In genomic region chr11:45045692-45046471, GRCh38 we compare ENCODE assay signal across 9 cellular contexts.
A peak's percentile ranks its signal among the peaks of the same experiment; 100 is the strongest.
DNase-seq lines count a peak whose midpoint lies in the region; TF ChIP-seq lines count a peak whose summit lies in the region.
"Had no signal": no experiment of that assay in that cellular context is flagged by ENCODE, and none has a peak within 500 bp of the region (broad histone marks: within the 10 kb centered on the region; RNA-seq: fewer than 3 reads in every experiment).

No MANE protein-coding gene starts in this region.

- no peak for TF ChIP-seq CTCF in fibroblast of villous mesenchyme (IDR thresholded peaks at IDR 0.05; ENCODE audit: insufficient read depth, low read depth, low read length)

- H3K4me3 ChIP-seq in fibroblast of villous mesenchyme (ENCODE audit: low read depth, low read length) = no peak overlapping the region

- DNase-seq in GM03348 (ENCODE audit: low spot score) (peak; percentile 85), RPMI7951 (ENCODE audit: low read depth) (peak; percentile 68), fibroblast of villous mesenchyme (ENCODE audit: low read depth) (peak; percentile 81), renal cortical epithelial cell (ENCODE audit: low read depth) (peak; percentile 62), OCI-M1 (lab: John Stamatoyannopoulos, UW) (no peak), putamen (ENCODE audit: low spot score) (no peak), RPMI8226 (no peak), DMS153 (lab: John Stamatoyannopoulos, UW) (no peak)
- DNase-seq: activated naive CD8-positive, alpha-beta T cell treated with anti-CD3 and anti-CD28 coated beads, Interleukin-2, amount 10 ng/mL, durations not matched to agents 7 days and 5 days had no signal

Comparison
In these comparisons a context has a peak if more than half of its experiments do, and no peak if none do; other contexts are left out.
1. DNase-seq: peak in GM03348 (single experiment), RPMI7951 (single experiment), fibroblast of villous mesenchyme (single experiment) and renal cortical epithelial cell (single experiment); none in OCI-M1 (single experiment), putamen (single experiment), RPMI8226 (single experiment) and DMS153 (single experiment).